ENCODE assay signal across 10 cellular contexts in genomic region chr17:57874058-57874419, GRCh38. TPM values are rescaled to one million over a fixed set of nuclear protein-coding genes. Genes with fewer than 3 reads are reported as not detected.
DNase-seq lines count a peak whose midpoint lies in the region; ATAC-seq, FAIRE-seq and TF ChIP-seq lines count a peak whose summit lies in the region.
"Had no signal": no experiment of that assay in that cellular context is flagged by ENCODE, and none has a peak within 500 bp of the region (broad histone marks: within the 10 kb centered on the region; RNA-seq: fewer than 3 reads in every experiment).

No MANE protein-coding gene starts in this region.

- intact Hi-C loops in activated CD4-positive, alpha-beta T cell treated with anti-CD3 and anti-CD28 coated beads for 36 hours (cut with DNase I, micrococcal nuclease) = no loop called here

- WGBS in ectodermal cell, 2 experiments = 63 to 64% methylated on average over 7 of the region's 7 CpGs

- no peak overlapping the region for H3K27ac Mint-ChIP-seq in nephron progenitor cell
- no peak overlapping the region for H3K27ac Mint-ChIP-seq in activated CD4-positive, alpha-beta T cell treated with anti-CD3 and anti-CD28 coated beads for 36 hours

- H3K36me3 Mint-ChIP-seq in nephron progenitor cell (ENCODE audit: low read depth) = no peaks in the 10 kb centered on the region
- H3K36me3 Mint-ChIP-seq in activated CD4-positive, alpha-beta T cell treated with anti-CD3 and anti-CD28 coated beads for 36 hours (ENCODE audit: low read depth) = no peaks in the 10 kb centered on the region

- POLR2A ChIA-PET in activated CD4-positive, alpha-beta T cell treated with anti-CD3 and anti-CD28 coated beads for 36 hours (lab: Charles Lee) = no interaction called here

- H3K27me3 Mint-ChIP-seq in nephron progenitor cell (ENCODE audit: low read depth, poor library complexity) = peaks cover 3% of the 10 kb centered on the region
- H3K27me3 Mint-ChIP-seq in activated CD4-positive, alpha-beta T cell treated with anti-CD3 and anti-CD28 coated beads for 36 hours = peaks cover 29% of the 10 kb centered on the region

- no peaks in the 10 kb centered on the region for H3K79me2 ChIP-seq in ACC112 (ENCODE audit: control insufficient read depth, insufficient read depth, low read length, unreplicated experiment)

- H3K4me3 Mint-ChIP-seq in nephron progenitor cell = peak overlapping the region; percentile 47
- no peak overlapping the region for H3K4me3 Mint-ChIP-seq in activated CD4-positive, alpha-beta T cell treated with anti-CD3 and anti-CD28 coated beads for 36 hours

- no peak for TF ChIP-seq POLR2A in H54 (IDR thresholded peaks at IDR 0.05; ENCODE audit: low read depth, low read length)

- peak overlapping the region; percentile 55 for H3K4me3 ChIP-seq in ACC112 (ENCODE audit: low read depth, low read length)
- H3K4me3 ChIP-seq in ectodermal cell (ENCODE audit: insufficient read depth, low read depth, low read length) = no peak overlapping the region

- peaks cover 91% of the 10 kb centered on the region for H3K4me1 Mint-ChIP-seq in nephron progenitor cell
- H3K4me1 Mint-ChIP-seq in activated CD4-positive, alpha-beta T cell treated with anti-CD3 and anti-CD28 coated beads for 36 hours = peaks cover 20% of the 10 kb centered on the region

- H3K27ac ChIP-seq in ACC112 (ENCODE audit: low read depth, low read length) (peak overlapping the region; percentile 90), ectodermal cell (ENCODE audit: insufficient read depth, low read depth, low read length, poor library complexity, severe bottlenecking) (peak overlapping the region; percentile 93)

- TF ChIP-seq CTCF in nephron progenitor cell (IDR thresholded peaks at IDR 0.05) = no peak

- no peaks in the 10 kb centered on the region for H3K9me3 Mint-ChIP-seq in nephron progenitor cell
- no peaks in the 10 kb centered on the region for H3K9me3 Mint-ChIP-seq in activated CD4-positive, alpha-beta T cell treated with anti-CD3 and anti-CD28 coated beads for 36 hours (ENCODE audit: low read depth)

- peak; percentile 67 for DNase-seq in NCI-H82 (lab: John Stamatoyannopoulos, UW)
- DNase-seq in nephron progenitor cell = no peak
- no peak for DNase-seq in SHP77 (lab: John Stamatoyannopoulos, UW)
- no peak for DNase-seq in activated CD4-positive, alpha-beta T cell treated with anti-CD3 and anti-CD28 coated beads for 36 hours
- DNase-seq in H54 (ENCODE audit: insufficient read length, low spot score) = no peak
- DNase-seq: Caco-2, NCI-H1930 had no signal

- H3K36me3 ChIP-seq in ACC112 (ENCODE audit: insufficient read depth, low read length) (peaks cover 3% of the 10 kb centered on the region; the same call in 1 of the 2 replicates), ectodermal cell (ENCODE audit: control insufficient read depth, insufficient read depth, low read length) (no peaks in the 10 kb centered on the region)

- H3K4me1 ChIP-seq in ACC112 (ENCODE audit: control insufficient read depth, insufficient read depth, low read length, unreplicated experiment) (peaks cover 59% of the 10 kb centered on the region), ectodermal cell (ENCODE audit: control insufficient read depth, insufficient read depth, low read length) (peaks cover 44% of the 10 kb centered on the region)

- CTCF ChIA-PET in activated CD4-positive, alpha-beta T cell treated with anti-CD3 and anti-CD28 coated beads for 36 hours (lab: Charles Lee) = interaction anchor here (0.6 to 1.9 kb wide), 4 partner anchors 14 to 29 kb away, joined by 3 to 8 read pairs (median 4); no protein-coding TSS in a partner anchor

- no peak overlapping the region for H2AFZ ChIP-seq in ACC112 (ENCODE audit: low read length, unreplicated experiment)

- H3K9me3 ChIP-seq in ectodermal cell (ENCODE audit: control insufficient read depth, low read length) = no peaks in the 10 kb centered on the region
- H3K9me3 ChIP-seq: Caco-2 had no signal

- no peaks in the 10 kb centered on the region for H3K27me3 ChIP-seq in ACC112 (ENCODE audit: insufficient read depth, low read length)
- no peaks in the 10 kb centered on the region for H3K27me3 ChIP-seq in ectodermal cell (ENCODE audit: control insufficient read depth, insufficient read depth, low read length, poor library complexity, severe bottlenecking)

- no peak for ATAC-seq in HG03342 (IDR thresholded peaks at IDR 0.05; ENCODE audit: unreplicated experiment)
- ATAC-seq in activated CD4-positive, alpha-beta T cell treated with anti-CD3 and anti-CD28 coated beads for 36 hours = no peak

- FAIRE-seq in H54 (lab: Jason Lieb, UNC) = no peak

RNA-seq across cellular contexts. Expression of gene MRPS23, which starts 24.2 kb away (rescaled TPM):
- polyA plus RNA-seq in ectodermal cell (2013, experiment 1 of 4) = 40.3 TPM
- polyA plus RNA-seq in ectodermal cell (2013, experiment 2 of 4) = 42.0 TPM
- polyA plus RNA-seq in ectodermal cell (2013, experiment 3 of 4) = 31.9 TPM
- polyA plus RNA-seq in ectodermal cell (2013, experiment 4 of 4) = 38.3 TPM
- total RNA-seq in activated CD4-positive, alpha-beta T cell treated with anti-CD3 and anti-CD28 coated beads for 36 hours = 10 to 100 TPM; 42.6 to 69.7 TPM
